Comparison of ENCODE assay signal across 8 cellular contexts in the genomic region with DNA sequence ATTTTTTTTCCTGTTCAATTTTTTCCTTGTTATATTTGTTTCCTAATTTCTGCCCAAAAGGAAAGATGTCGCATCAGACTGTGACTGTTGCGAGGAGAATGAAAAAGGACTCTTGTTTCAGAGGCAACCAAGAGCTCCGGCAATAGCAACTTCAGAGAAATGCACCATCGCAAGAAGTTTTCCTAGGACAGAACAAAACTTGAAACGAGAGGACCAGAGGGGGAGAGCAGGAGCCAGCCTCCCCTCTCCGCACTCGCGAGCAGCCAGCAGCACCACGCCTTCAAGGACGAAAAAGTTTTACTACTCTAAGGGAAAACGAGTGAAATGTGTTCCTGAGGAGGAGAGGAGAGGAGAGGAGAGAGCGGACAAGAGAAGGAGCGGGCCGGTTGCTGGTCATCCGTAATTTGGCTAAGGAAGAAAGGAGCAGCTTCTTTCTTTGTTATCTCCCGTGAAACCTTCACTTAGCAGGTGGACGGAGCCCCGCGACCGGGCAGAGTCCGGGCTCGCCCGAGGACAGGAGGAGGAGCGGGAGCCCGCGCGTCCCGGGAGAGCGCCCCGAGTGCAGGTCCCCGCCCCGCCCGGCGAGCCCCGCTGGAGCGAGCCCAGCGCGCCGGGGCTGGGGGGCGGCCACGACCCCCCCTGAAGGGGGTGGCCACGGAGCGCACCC. TPM values are rescaled to one million over a fixed set of nuclear protein-coding genes. Genes with fewer than 3 reads are reported as not detected.
A peak's percentile ranks its signal among the peaks of the same experiment; 100 is the strongest.
DNase-seq lines count a peak whose midpoint lies in the region; ATAC-seq lines count a peak whose summit lies in the region.

No MANE protein-coding gene starts in this region.

- H3K4me1 Mint-ChIP-seq in activated T-cell treated with anti-CD3 and anti-CD28 coated beads, Interleukin-2, amount 50 U/mL, for 24 hours (ENCODE audit: low read depth), result peaks cover 41% of the 10 kb centered on the region
- H3K4me1 Mint-ChIP-seq in activated CD8-positive, alpha-beta T cell treated with anti-CD3 and anti-CD28 coated beads, Interleukin-2, amount 10 ng/mL, durations not matched to agents 7 days and 5 days (ENCODE audit: low read depth), result peaks cover 29% of the 10 kb centered on the region

- H3K27me3 Mint-ChIP-seq in activated T-cell treated with anti-CD3 and anti-CD28 coated beads, Interleukin-2, amount 50 U/mL, for 24 hours, result peaks cover 82% of the 10 kb centered on the region
- H3K27me3 Mint-ChIP-seq in activated CD8-positive, alpha-beta T cell treated with anti-CD3 and anti-CD28 coated beads, Interleukin-2, amount 10 ng/mL, durations not matched to agents 7 days and 5 days (ENCODE audit: low read depth), result peaks cover 79% of the 10 kb centered on the region

- H3K9me3 Mint-ChIP-seq in activated T-cell treated with anti-CD3 and anti-CD28 coated beads, Interleukin-2, amount 50 U/mL, for 24 hours, result peaks cover 7% of the 10 kb centered on the region
- H3K9me3 Mint-ChIP-seq in activated CD8-positive, alpha-beta T cell treated with anti-CD3 and anti-CD28 coated beads, Interleukin-2, amount 10 ng/mL, durations not matched to agents 7 days and 5 days (ENCODE audit: insufficient read depth), result no peaks in the 10 kb centered on the region

- CTCF ChIA-PET in activated CD8-positive, alpha-beta T cell treated with anti-CD3 and anti-CD28 coated beads, Interleukin-2, amount 10 ng/mL, durations not matched to agents 7 days and 5 days (lab: Charles Lee), result no interaction called here

- POLR2A ChIA-PET in activated CD8-positive, alpha-beta T cell treated with anti-CD3 and anti-CD28 coated beads, Interleukin-2, amount 10 ng/mL, durations not matched to agents 7 days and 5 days (lab: Charles Lee), result no interaction called here

- DNase-seq in activated T-cell treated with anti-CD3 and anti-CD28 coated beads, Interleukin-2, amount 50 U/mL, for 24 hours, result no peak
- DNase-seq in activated T-cell treated with anti-CD3 and anti-CD28 coated beads for 4 hours (no peak), kidney tubule cell (ENCODE audit: low spot score) (peak; percentile 52), substantia nigra (lab: John Stamatoyannopoulos, UW) (peak in 1 of 49 donors; percentile 35), HUDEP-2 (lab: John Stamatoyannopoulos, UW; ENCODE audit: unreplicated experiment in 76 of 76) (no peak), NCI-H2196 (lab: John Stamatoyannopoulos, UW; ENCODE audit: unreplicated experiment) (no peak)
- no peak for DNase-seq in activated CD8-positive, alpha-beta T cell treated with anti-CD3 and anti-CD28 coated beads, Interleukin-2, amount 10 ng/mL, durations not matched to agents 7 days and 5 days

- peak overlapping the region; percentile 90 for H3K27ac Mint-ChIP-seq in activated T-cell treated with anti-CD3 and anti-CD28 coated beads, Interleukin-2, amount 50 U/mL, for 24 hours
- H3K27ac Mint-ChIP-seq in activated CD8-positive, alpha-beta T cell treated with anti-CD3 and anti-CD28 coated beads, Interleukin-2, amount 10 ng/mL, durations not matched to agents 7 days and 5 days, result peak overlapping the region; percentile 85

- H3K4me3 Mint-ChIP-seq in activated T-cell treated with anti-CD3 and anti-CD28 coated beads, Interleukin-2, amount 50 U/mL, for 24 hours, result peak overlapping the region; percentile 77
- peak overlapping the region; percentile 72 for H3K4me3 Mint-ChIP-seq in activated CD8-positive, alpha-beta T cell treated with anti-CD3 and anti-CD28 coated beads, Interleukin-2, amount 10 ng/mL, durations not matched to agents 7 days and 5 days

- peak overlapping the region; percentile 67 for H3K27ac ChIP-seq in substantia nigra (ENCODE audit: low read depth, low read length, poor library complexity, severe bottlenecking)

- no peak for ATAC-seq in activated CD8-positive, alpha-beta T cell treated with anti-CD3 and anti-CD28 coated beads, Interleukin-2, amount 10 ng/mL, durations not matched to agents 7 days and 5 days
- no peak for ATAC-seq in GM18868 (IDR thresholded peaks at IDR 0.05; ENCODE audit: unreplicated experiment)

- no peaks in the 10 kb centered on the region for H3K36me3 Mint-ChIP-seq in activated T-cell treated with anti-CD3 and anti-CD28 coated beads, Interleukin-2, amount 50 U/mL, for 24 hours (ENCODE audit: low read depth)
- peaks cover 23% of the 10 kb centered on the region for H3K36me3 Mint-ChIP-seq in activated CD8-positive, alpha-beta T cell treated with anti-CD3 and anti-CD28 coated beads, Interleukin-2, amount 10 ng/mL, durations not matched to agents 7 days and 5 days (ENCODE audit: low read depth)

RNA-seq across cellular contexts. Expression of gene POU3F3, which starts 0.7 kb away (rescaled TPM):
- not detected for total RNA-seq in activated CD8-positive, alpha-beta T cell treated with anti-CD3 and anti-CD28 coated beads, Interleukin-2, amount 10 ng/mL, durations not matched to agents 7 days and 5 days
